In genomic region chr9:38621434-38622082, GRCh38 we compare ENCODE assay signal across 8 cellular contexts. TPM values are rescaled to one million over a fixed set of nuclear protein-coding genes. Genes with fewer than 3 reads are reported as not detected.
DNase-seq lines count a peak whose midpoint lies in the region; ATAC-seq, FAIRE-seq and TF ChIP-seq lines count a peak whose summit lies in the region.

No MANE protein-coding gene starts in this region.

- DNase-seq in A673 (ENCODE audit: low spot score) (no peak), NCI-H2171 (lab: John Stamatoyannopoulos, UW) (peak; percentile 41), heart left ventricle (peak in 2 of 5 donors; percentile 35 to 67), urothelium cell line (ENCODE audit: low spot score) (no peak), GM12891 (ENCODE audit: insufficient read length, low spot score) (no peak)
- DNase-seq in activated T-cell treated with anti-CD3 and anti-CD28 coated beads, Interleukin-2, amount 50 U/mL, for 48 hours = peak; percentile 50 to 68

- H3K9me3 ChIP-seq in A673 (ENCODE audit: low read depth, low read length, poor library complexity, severe bottlenecking) (peaks cover 14% of the 10 kb centered on the region), heart left ventricle (peaks cover 0 to 32% (median 5%) of the 10 kb centered on the region in 12 donors)

- H3K4me3 ChIP-seq in A673 (ENCODE audit: low read depth, low read length, poor library complexity, severe bottlenecking) (peak overlapping the region; percentile 31), heart left ventricle (peak overlapping the region; percentile 14 to 66 (median 49)), rectal smooth muscle tissue (ENCODE audit: low read length) (peak overlapping the region; percentile 65)

- no TSS peak for BruUV-seq in A673 (replicated peaks; lab: Mats Ljungman, UMichigan)

- TF ChIP-seq POLR2A in heart left ventricle (IDR thresholded peaks at IDR 0.05) (no peak), GM12891 (IDR thresholded peaks at IDR 0.05; ENCODE audit: low read depth, low read length) (no peak)

- H3K27ac ChIP-seq in A673 (ENCODE audit: low read depth, low read length, poor library complexity, severe bottlenecking) (no peak overlapping the region), heart left ventricle (peak overlapping the region in 2 of 12 donors; percentile 2 to 48), rectal smooth muscle tissue (ENCODE audit: low read depth, low read length) (no peak overlapping the region)

- no peaks in the 10 kb centered on the region for H3K4me1 ChIP-seq in A673 (ENCODE audit: insufficient read depth, low read length, poor library complexity, severe bottlenecking)
- H3K4me1 ChIP-seq in heart left ventricle = peaks cover 0 to 31% (median 10%) of the 10 kb centered on the region in 12 donors
- H3K4me1 ChIP-seq in rectal smooth muscle tissue (ENCODE audit: control insufficient read depth, insufficient read depth, low read length) = no peaks in the 10 kb centered on the region

- no peak overlapping the region for H3K9ac ChIP-seq in rectal smooth muscle tissue (ENCODE audit: low read length)

- POLR2A ChIA-PET in A673 (lab: Charles Lee; ENCODE audit: low non-redundant PET) = no interaction called here

- no peak for FAIRE-seq in urothelium cell line (lab: Jason Lieb, UNC)
- FAIRE-seq in GM12891 (lab: Jason Lieb, UNC) = no peak

- peak; percentile 22 for ATAC-seq in GM21381 (IDR thresholded peaks at IDR 0.05; ENCODE audit: unreplicated experiment)
- peak in 3 of 4 donors; percentile 32 to 58 (median 45) for ATAC-seq in heart left ventricle

- WGBS in heart left ventricle, 4 donors = 1 to 2% (median 1%) methylated on average over 9 to 50 of the region's 50 CpGs

- intact Hi-C loops in A673 (cut with micrococcal nuclease; ENCODE audit: unreplicated experiment) = loop anchor here (5.0 kb wide), 1 partner anchor 36 kb away; no protein-coding TSS in a partner anchor
- intact Hi-C loops in heart left ventricle (cut with DNase I) = loop anchor here in 2 of 10 donors (10.0 kb wide), 2 partner anchors 53 to 63 kb away; no protein-coding TSS in a partner anchor

- H3K36me3 ChIP-seq in A673 (ENCODE audit: insufficient read depth, low read length, poor library complexity, severe bottlenecking) (no peaks in the 10 kb centered on the region), heart left ventricle (no peaks in the 10 kb centered on the region), rectal smooth muscle tissue (ENCODE audit: control insufficient read depth, insufficient read depth, low read length) (no peaks in the 10 kb centered on the region)

- CTCF ChIA-PET in A673 (lab: Charles Lee) = no interaction called here

- H3K27me3 ChIP-seq in A673 (replicated peaks; ENCODE audit: insufficient read depth, low read depth, low read length, poor library complexity) = peaks cover 93% of the 10 kb centered on the region
- peaks cover 8 to 80% (median 38%) of the 10 kb centered on the region in 9 donors for H3K27me3 ChIP-seq in heart left ventricle
- peaks cover 18% of the 10 kb centered on the region for H3K27me3 ChIP-seq in rectal smooth muscle tissue (ENCODE audit: control insufficient read depth, insufficient read depth, low read length)

- TF ChIP-seq CTCF in A673 (conservative IDR thresholded peaks at IDR 0.05; ENCODE audit: low read depth, low read length) = no peak
- TF ChIP-seq CTCF in heart left ventricle (IDR thresholded peaks at IDR 0.05) = no peak

TF ChIP-seq in GM12891, 5 proteins besides CTCF, POLR2A, EP300 and RAD21:
- no peak for TF ChIP-seq POU2F2 (IDR thresholded peaks at IDR 0.05; ENCODE audit: low read depth, low read length)
- TF ChIP-seq POLR2AphosphoS5 (IDR thresholded peaks at IDR 0.05; ENCODE audit: low read depth, low read length) = no peak
TF ChIP-seq in GM12891: peak in this region for 0.

RNA-seq across cellular contexts. Expression of gene ANKRD18A, which starts 1.2 kb away (rescaled TPM):
- not detected in 2 replicates for total RNA-seq in A673 (2021)
- 1 to 10 TPM in 6 of 9 donors, under 1 TPM in 3; 0.20 to 6.8 (median 3.1) TPM for total RNA-seq in heart left ventricle
- 1 to 10 TPM; 1.3 to 2.2 TPM for polyA plus RNA-seq in heart left ventricle
- polyA plus RNA-seq in GM12891 (2012; ENCODE audit: low read depth, missing spikeins) = 0.03 TPM

Comparison
In these comparisons a context has a peak if more than half of its experiments do, and no peak if none do; other contexts are left out.
1. DNase-seq: peak in NCI-H2171 (single experiment) and activated T-cell treated with anti-CD3 and anti-CD28 coated beads, Interleukin-2, amount 50 U/mL, for 48 hours (2 of 2); none in A673 (single experiment), urothelium cell line (single experiment) and GM12891 (single experiment).
2. Peak in every context shown above with its lines, with median percentiles within 50 percentile points of each other: H3K4me3 ChIP-seq.